ENCODE assay signal across 11 cellular contexts in the genomic region with DNA sequence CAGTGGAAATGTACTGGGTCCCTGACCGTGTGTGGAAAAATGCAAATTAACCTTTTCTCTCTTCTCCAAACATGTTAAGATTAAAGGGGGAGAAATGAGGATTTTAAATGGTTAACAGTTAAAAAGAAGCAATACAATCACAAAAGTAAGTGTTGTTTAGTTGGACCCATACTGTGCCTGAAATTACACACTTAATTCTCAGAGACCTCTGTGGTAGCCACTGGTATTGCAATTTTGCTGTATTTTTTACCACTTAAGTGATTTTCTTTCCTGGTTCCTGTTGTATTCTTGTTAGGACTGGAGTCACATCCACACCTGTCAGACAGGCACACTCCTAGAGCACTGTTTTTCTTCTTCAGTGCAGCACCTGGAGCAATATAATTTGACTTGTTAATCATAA.
DNase-seq lines count a peak whose midpoint lies in the region; ATAC-seq and TF ChIP-seq lines count a peak whose summit lies in the region.
"Had no signal": no experiment of that assay in that cellular context is flagged by ENCODE, and none has a peak within 500 bp of the region (broad histone marks: within the 10 kb centered on the region; RNA-seq: fewer than 3 reads in every experiment).

No MANE protein-coding gene starts in this region.

- no peaks in the 10 kb centered on the region for H3K27me3 Mint-ChIP-seq in WTC11 (ENCODE audit: low read depth)
- H3K27me3 Mint-ChIP-seq: stimulated activated naive B cell treated with anti-CD40 and anti-IgM and Interleukin-4, amounts not matched to agents 10 μg/mL and 1 μg/mL and 100 μg/mL, for 72 hours had no signal

- H3K36me3 ChIP-seq in gastroesophageal sphincter: no peaks in the 10 kb centered on the region
- no peaks in the 10 kb centered on the region for H3K36me3 ChIP-seq in sigmoid colon

- TF ChIP-seq EP300 in gastroesophageal sphincter (IDR thresholded peaks at IDR 0.05) (no peak), sigmoid colon (IDR thresholded peaks at IDR 0.05) (no peak)

- TF ChIP-seq CTCF in WTC11 (IDR thresholded peaks at IDR 0.05) (no peak), retinal pigment epithelial cell (conservative IDR thresholded peaks at IDR 0.05; ENCODE audit: low read depth, low read length) (peak; percentile 46), gastroesophageal sphincter (IDR thresholded peaks at IDR 0.05) (peak in 1 of 4 experiments; percentile 29), sigmoid colon (IDR thresholded peaks at IDR 0.05) (peak in 1 of 4 experiments; percentile 21)

- H3K4me1 Mint-ChIP-seq in WTC11: no peaks in the 10 kb centered on the region
- H3K4me1 Mint-ChIP-seq: stimulated activated naive B cell treated with anti-CD40 and anti-IgM and Interleukin-4, amounts not matched to agents 10 μg/mL and 1 μg/mL and 100 μg/mL, for 72 hours had no signal

- CTCF ChIA-PET in WTC11 (lab: Charles Lee): no interaction called here

- peaks cover 10% of the 10 kb centered on the region for H3K9me3 Mint-ChIP-seq in WTC11

- WGBS in gastroesophageal sphincter (ENCODE audit: low coverage in 1 of 2), 2 donors: 87 to 100% methylated on average over 1 of the region's 1 CpG
- 75 to 83% methylated on average over 1 of the region's 1 CpG for WGBS in sigmoid colon, 2 donors

- TF ChIP-seq POLR2A in gastroesophageal sphincter (IDR thresholded peaks at IDR 0.05) (no peak), sigmoid colon (IDR thresholded peaks at IDR 0.05) (no peak)

- POLR2A ChIA-PET in WTC11 (lab: Charles Lee): no interaction called here

- H3K4me3 ChIP-seq in retinal pigment epithelial cell (ENCODE audit: low read length) (no peak overlapping the region), gastroesophageal sphincter (no peak overlapping the region), sigmoid colon (no peak overlapping the region)
- H3K4me3 ChIP-seq: SK-N-MC had no signal

- intact Hi-C loops in sigmoid colon (cut with DNase I): no loop called here

- peaks cover 5% of the 10 kb centered on the region; the same call in 1 of the 2 replicates for H3K36me3 Mint-ChIP-seq in WTC11
- H3K36me3 Mint-ChIP-seq: CD4-positive, alpha-beta memory T cell; stimulated activated naive B cell treated with anti-CD40 and anti-IgM and Interleukin-4, amounts not matched to agents 10 μg/mL and 1 μg/mL and 100 μg/mL, for 72 hours had no signal

- H3K27ac Mint-ChIP-seq in WTC11: no peak overlapping the region
- H3K27ac Mint-ChIP-seq: CD4-positive, alpha-beta memory T cell; stimulated activated naive B cell treated with anti-CD40 and anti-IgM and Interleukin-4, amounts not matched to agents 10 μg/mL and 1 μg/mL and 100 μg/mL, for 72 hours had no signal

- H3K27me3 ChIP-seq in gastroesophageal sphincter (no peaks in the 10 kb centered on the region), sigmoid colon (no peaks in the 10 kb centered on the region)

- H3K4me3 Mint-ChIP-seq in WTC11: no peak overlapping the region
- H3K4me3 Mint-ChIP-seq: CD4-positive, alpha-beta memory T cell; stimulated activated naive B cell treated with anti-CD40 and anti-IgM and Interleukin-4, amounts not matched to agents 10 μg/mL and 1 μg/mL and 100 μg/mL, for 72 hours had no signal

- H3K9me3 ChIP-seq in gastroesophageal sphincter (no peaks in the 10 kb centered on the region), sigmoid colon (no peaks in the 10 kb centered on the region)

- ATAC-seq in HG03159 (IDR thresholded peaks at IDR 0.05; ENCODE audit: unreplicated experiment) (peak; percentile 87), WTC11 (peak; percentile 60; the same call in 1 of the 2 replicates), gastroesophageal sphincter (no peak)

- DNase-seq in NCI-H2227 (lab: John Stamatoyannopoulos, UW; ENCODE audit: unreplicated experiment): peak; percentile 10
- no peak for DNase-seq in NCI-H2227 treated with DMSO at 0.1 percent for 48 hours (lab: John Stamatoyannopoulos, UW)
- no peak for DNase-seq in WTC11 (ENCODE audit: low spot score)
- DNase-seq in retinal pigment epithelial cell (ENCODE audit: low read depth): no peak
- DNase-seq in cerebellum (ENCODE audit: low spot score): no peak
- DNase-seq in sigmoid colon: no peak
- DNase-seq: CD4-positive, alpha-beta memory T cell; stimulated activated naive B cell treated with anti-CD40 and anti-IgM and Interleukin-4, amounts not matched to agents 10 μg/mL and 1 μg/mL and 100 μg/mL, for 72 hours had no signal

- H3K27ac ChIP-seq in gastroesophageal sphincter: no peak overlapping the region
- H3K27ac ChIP-seq in sigmoid colon: no peak overlapping the region
- H3K27ac ChIP-seq: SK-N-MC had no signal

- H3K4me1 ChIP-seq in gastroesophageal sphincter: no peaks in the 10 kb centered on the region
- no peaks in the 10 kb centered on the region for H3K4me1 ChIP-seq in sigmoid colon

TF ChIP-seq in WTC11, 78 proteins besides CTCF, POLR2A, EP300 and RAD21 (continues in another document):
- TF ChIP-seq NR3C1 (CRISPR knock-in tag; conservative IDR thresholded peaks at IDR 0.05; ENCODE audit: low read depth): no peak
- TF ChIP-seq HMGA2 (CRISPR knock-in tag; IDR thresholded peaks at IDR 0.05): no peak
- TF ChIP-seq NR1H2 (CRISPR knock-in tag; IDR thresholded peaks at IDR 0.05): no peak
- TF ChIP-seq, protein P1, sequence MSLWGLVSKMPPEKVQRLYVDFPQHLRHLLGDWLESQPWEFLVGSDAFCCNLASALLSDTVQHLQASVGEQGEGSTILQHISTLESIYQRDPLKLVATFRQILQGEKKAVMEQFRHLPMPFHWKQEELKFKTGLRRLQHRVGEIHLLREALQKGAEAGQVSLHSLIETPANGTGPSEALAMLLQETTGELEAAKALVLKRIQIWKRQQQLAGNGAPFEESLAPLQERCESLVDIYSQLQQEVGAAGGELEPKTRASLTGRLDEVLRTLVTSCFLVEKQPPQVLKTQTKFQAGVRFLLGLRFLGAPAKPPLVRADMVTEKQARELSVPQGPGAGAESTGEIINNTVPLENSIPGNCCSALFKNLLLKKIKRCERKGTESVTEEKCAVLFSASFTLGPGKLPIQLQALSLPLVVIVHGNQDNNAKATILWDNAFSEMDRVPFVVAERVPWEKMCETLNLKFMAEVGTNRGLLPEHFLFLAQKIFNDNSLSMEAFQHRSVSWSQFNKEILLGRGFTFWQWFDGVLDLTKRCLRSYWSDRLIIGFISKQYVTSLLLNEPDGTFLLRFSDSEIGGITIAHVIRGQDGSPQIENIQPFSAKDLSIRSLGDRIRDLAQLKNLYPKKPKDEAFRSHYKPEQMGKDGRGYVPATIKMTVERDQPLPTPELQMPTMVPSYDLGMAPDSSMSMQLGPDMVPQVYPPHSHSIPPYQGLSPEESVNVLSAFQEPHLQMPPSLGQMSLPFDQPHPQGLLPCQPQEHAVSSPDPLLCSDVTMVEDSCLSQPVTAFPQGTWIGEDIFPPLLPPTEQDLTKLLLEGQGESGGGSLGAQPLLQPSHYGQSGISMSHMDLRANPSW (CRISPR knock-in tag; conservative IDR thresholded peaks at IDR 0.05; ENCODE audit: low read depth): no peak
- TF ChIP-seq, protein P2, sequence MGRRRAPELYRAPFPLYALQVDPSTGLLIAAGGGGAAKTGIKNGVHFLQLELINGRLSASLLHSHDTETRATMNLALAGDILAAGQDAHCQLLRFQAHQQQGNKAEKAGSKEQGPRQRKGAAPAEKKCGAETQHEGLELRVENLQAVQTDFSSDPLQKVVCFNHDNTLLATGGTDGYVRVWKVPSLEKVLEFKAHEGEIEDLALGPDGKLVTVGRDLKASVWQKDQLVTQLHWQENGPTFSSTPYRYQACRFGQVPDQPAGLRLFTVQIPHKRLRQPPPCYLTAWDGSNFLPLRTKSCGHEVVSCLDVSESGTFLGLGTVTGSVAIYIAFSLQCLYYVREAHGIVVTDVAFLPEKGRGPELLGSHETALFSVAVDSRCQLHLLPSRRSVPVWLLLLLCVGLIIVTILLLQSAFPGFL (CRISPR knock-in tag; IDR thresholded peaks at IDR 0.05; ENCODE audit: borderline replicate concordance): no peak
- TF ChIP-seq, protein P3, sequence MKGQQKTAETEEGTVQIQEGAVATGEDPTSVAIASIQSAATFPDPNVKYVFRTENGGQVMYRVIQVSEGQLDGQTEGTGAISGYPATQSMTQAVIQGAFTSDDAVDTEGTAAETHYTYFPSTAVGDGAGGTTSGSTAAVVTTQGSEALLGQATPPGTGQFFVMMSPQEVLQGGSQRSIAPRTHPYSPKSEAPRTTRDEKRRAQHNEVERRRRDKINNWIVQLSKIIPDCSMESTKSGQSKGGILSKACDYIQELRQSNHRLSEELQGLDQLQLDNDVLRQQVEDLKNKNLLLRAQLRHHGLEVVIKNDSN (CRISPR knock-in tag; IDR thresholded peaks at IDR 0.05): no peak
- TF ChIP-seq, protein P4, sequence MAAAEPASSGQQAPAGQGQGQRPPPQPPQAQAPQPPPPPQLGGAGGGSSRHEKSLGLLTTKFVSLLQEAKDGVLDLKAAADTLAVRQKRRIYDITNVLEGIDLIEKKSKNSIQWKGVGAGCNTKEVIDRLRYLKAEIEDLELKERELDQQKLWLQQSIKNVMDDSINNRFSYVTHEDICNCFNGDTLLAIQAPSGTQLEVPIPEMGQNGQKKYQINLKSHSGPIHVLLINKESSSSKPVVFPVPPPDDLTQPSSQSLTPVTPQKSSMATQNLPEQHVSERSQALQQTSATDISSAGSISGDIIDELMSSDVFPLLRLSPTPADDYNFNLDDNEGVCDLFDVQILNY (CRISPR knock-in tag; IDR thresholded peaks at IDR 0.05): no peak
- TF ChIP-seq JAZF1 (CRISPR knock-in tag; IDR thresholded peaks at IDR 0.05): no peak
